ENCODE assay signal across 2 cellular contexts in the genomic region with DNA sequence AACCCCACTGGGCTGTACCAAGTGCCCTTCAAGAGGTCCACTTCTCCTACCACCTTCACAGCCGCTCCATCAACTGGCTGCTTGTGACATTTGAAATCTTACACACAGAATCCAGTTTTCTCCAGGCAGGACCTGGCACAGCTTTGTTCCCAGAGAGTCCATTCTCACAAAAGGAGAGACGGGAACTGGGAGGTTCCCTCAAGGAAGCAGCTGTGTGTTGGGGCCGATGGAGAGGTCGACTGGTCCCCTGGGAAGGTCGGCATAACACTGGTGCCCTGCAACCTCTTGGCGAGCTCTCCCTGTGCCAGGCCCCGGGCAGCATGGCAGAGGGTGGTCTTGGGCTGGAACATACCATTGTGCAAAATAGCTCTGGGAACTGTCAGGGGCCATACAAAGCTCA.
TF ChIP-seq lines count a peak whose summit lies in the region.

No MANE protein-coding gene starts in this region.

TF ChIP-seq in liver, 16 proteins besides CTCF, POLR2A, EP300 and RAD21:
- peak; percentile 58 for TF ChIP-seq NR2F2 (IDR thresholded peaks at IDR 0.05)
- TF ChIP-seq, protein P1, sequence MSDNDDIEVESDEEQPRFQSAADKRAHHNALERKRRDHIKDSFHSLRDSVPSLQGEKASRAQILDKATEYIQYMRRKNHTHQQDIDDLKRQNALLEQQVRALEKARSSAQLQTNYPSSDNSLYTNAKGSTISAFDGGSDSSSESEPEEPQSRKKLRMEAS (IDR thresholded peaks at IDR 0.05), result no peak
- TF ChIP-seq, protein P2, sequence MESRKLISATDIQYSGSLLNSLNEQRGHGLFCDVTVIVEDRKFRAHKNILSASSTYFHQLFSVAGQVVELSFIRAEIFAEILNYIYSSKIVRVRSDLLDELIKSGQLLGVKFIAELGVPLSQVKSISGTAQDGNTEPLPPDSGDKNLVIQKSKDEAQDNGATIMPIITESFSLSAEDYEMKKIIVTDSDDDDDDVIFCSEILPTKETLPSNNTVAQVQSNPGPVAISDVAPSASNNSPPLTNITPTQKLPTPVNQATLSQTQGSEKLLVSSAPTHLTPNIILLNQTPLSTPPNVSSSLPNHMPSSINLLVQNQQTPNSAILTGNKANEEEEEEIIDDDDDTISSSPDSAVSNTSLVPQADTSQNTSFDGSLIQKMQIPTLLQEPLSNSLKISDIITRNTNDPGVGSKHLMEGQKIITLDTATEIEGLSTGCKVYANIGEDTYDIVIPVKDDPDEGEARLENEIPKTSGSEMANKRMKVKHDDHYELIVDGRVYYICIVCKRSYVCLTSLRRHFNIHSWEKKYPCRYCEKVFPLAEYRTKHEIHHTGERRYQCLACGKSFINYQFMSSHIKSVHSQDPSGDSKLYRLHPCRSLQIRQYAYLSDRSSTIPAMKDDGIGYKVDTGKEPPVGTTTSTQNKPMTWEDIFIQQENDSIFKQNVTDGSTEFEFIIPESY (IDR thresholded peaks at IDR 0.05), result no peak
- TF ChIP-seq HNF4G (IDR thresholded peaks at IDR 0.05), result no peak
- no peak for TF ChIP-seq TAF1 (conservative IDR thresholded peaks at IDR 0.05)

TF ChIP-seq in HepG2, 621 proteins besides CTCF, POLR2A, EP300 and RAD21:
- TF ChIP-seq ZNF138 (CRISPR knock-in tag; IDR thresholded peaks at IDR 0.05; ENCODE audit: low read depth) (no peak), RARG (CRISPR knock-in tag; IDR thresholded peaks at IDR 0.05; ENCODE audit: low read depth) (no peak), IRF2 (CRISPR knock-in tag; IDR thresholded peaks at IDR 0.05) (no peak), DNMT1 (CRISPR knock-in tag; IDR thresholded peaks at IDR 0.05) (no peak), ZNF816 (CRISPR knock-in tag; IDR thresholded peaks at IDR 0.05; ENCODE audit: borderline replicate concordance) (no peak), PCBP1 (IDR thresholded peaks at IDR 0.05; ENCODE audit: borderline replicate concordance, low read depth, low read length) (no peak), ZSCAN9 (CRISPR knock-in tag; IDR thresholded peaks at IDR 0.05; ENCODE audit: borderline replicate concordance) (no peak), SUZ12 (IDR thresholded peaks at IDR 0.05; ENCODE audit: low read depth, low read length) (no peak), ZNF326 (CRISPR knock-in tag; IDR thresholded peaks at IDR 0.05; ENCODE audit: borderline replicate concordance) (no peak), ZNF34 (CRISPR knock-in tag; IDR thresholded peaks at IDR 0.05; ENCODE audit: borderline replicate concordance) (no peak), KLF15 (CRISPR knock-in tag; IDR thresholded peaks at IDR 0.05; ENCODE audit: borderline replicate concordance) (no peak), ZNF296 (CRISPR knock-in tag; conservative IDR thresholded peaks at IDR 0.05) (no peak), CCAR2 (optimal IDR thresholded peaks at IDR 0.05; ENCODE audit: low read depth, low read length) (no peak), SALL2 (CRISPR knock-in tag; IDR thresholded peaks at IDR 0.05) (no peak), ZNF224 (CRISPR knock-in tag; IDR thresholded peaks at IDR 0.05) (no peak)
- TF ChIP-seq, protein P3, sequence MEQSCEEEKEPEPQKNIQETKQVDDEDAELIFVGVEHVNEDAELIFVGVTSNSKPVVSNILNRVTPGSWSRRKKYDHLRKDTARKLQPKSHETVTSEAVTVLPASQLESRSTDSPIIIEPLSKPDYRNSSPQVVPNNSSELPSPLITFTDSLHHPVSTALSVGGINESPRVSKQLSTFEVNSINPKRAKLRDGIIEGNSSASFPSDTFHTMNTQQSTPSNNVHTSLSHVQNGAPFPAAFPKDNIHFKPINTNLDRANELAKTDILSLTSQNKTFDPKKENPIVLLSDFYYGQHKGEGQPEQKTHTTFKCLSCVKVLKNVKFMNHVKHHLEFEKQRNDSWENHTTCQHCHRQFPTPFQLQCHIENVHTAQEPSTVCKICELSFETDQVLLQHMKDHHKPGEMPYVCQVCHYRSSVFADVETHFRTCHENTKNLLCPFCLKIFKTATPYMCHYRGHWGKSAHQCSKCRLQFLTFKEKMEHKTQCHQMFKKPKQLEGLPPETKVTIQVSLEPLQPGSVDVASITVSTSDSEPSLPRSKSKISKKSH (CRISPR knock-in tag; IDR thresholded peaks at IDR 0.05; ENCODE audit: borderline replicate concordance), result no peak
- TF ChIP-seq, protein P4, sequence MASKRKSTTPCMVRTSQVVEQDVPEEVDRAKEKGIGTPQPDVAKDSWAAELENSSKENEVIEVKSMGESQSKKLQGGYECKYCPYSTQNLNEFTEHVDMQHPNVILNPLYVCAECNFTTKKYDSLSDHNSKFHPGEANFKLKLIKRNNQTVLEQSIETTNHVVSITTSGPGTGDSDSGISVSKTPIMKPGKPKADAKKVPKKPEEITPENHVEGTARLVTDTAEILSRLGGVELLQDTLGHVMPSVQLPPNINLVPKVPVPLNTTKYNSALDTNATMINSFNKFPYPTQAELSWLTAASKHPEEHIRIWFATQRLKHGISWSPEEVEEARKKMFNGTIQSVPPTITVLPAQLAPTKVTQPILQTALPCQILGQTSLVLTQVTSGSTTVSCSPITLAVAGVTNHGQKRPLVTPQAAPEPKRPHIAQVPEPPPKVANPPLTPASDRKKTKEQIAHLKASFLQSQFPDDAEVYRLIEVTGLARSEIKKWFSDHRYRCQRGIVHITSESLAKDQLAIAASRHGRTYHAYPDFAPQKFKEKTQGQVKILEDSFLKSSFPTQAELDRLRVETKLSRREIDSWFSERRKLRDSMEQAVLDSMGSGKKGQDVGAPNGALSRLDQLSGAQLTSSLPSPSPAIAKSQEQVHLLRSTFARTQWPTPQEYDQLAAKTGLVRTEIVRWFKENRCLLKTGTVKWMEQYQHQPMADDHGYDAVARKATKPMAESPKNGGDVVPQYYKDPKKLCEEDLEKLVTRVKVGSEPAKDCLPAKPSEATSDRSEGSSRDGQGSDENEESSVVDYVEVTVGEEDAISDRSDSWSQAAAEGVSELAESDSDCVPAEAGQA (IDR thresholded peaks at IDR 0.05; ENCODE audit: low read depth), result no peak
- TF ChIP-seq, protein P4 (CRISPR knock-in tag; IDR thresholded peaks at IDR 0.05; ENCODE audit: borderline replicate concordance), result no peak
- TF ChIP-seq, protein P5, sequence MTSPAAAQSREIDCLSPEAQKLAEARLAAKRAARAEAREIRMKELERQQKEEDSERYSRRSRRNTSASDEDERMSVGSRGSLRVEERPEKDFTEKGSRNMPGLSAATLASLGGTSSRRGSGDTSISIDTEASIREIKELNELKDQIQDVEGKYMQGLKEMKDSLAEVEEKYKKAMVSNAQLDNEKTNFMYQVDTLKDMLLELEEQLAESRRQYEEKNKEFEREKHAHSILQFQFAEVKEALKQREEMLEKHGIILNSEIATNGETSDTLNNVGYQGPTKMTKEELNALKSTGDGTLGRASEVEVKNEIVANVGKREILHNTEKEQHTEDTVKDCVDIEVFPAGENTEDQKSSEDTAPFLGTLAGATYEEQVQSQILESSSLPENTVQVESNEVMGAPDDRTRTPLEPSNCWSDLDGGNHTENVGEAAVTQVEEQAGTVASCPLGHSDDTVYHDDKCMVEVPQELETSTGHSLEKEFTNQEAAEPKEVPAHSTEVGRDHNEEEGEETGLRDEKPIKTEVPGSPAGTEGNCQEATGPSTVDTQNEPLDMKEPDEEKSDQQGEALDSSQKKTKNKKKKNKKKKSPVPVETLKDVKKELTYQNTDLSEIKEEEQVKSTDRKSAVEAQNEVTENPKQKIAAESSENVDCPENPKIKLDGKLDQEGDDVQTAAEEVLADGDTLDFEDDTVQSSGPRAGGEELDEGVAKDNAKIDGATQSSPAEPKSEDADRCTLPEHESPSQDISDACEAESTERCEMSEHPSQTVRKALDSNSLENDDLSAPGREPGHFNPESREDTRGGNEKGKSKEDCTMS (CRISPR knock-in tag; conservative IDR thresholded peaks at IDR 0.05), result no peak
- TF ChIP-seq, protein P6, sequence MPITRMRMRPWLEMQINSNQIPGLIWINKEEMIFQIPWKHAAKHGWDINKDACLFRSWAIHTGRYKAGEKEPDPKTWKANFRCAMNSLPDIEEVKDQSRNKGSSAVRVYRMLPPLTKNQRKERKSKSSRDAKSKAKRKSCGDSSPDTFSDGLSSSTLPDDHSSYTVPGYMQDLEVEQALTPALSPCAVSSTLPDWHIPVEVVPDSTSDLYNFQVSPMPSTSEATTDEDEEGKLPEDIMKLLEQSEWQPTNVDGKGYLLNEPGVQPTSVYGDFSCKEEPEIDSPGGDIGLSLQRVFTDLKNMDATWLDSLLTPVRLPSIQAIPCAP (CRISPR knock-in tag; IDR thresholded peaks at IDR 0.05; ENCODE audit: low read depth), result no peak
- TF ChIP-seq, protein P7, sequence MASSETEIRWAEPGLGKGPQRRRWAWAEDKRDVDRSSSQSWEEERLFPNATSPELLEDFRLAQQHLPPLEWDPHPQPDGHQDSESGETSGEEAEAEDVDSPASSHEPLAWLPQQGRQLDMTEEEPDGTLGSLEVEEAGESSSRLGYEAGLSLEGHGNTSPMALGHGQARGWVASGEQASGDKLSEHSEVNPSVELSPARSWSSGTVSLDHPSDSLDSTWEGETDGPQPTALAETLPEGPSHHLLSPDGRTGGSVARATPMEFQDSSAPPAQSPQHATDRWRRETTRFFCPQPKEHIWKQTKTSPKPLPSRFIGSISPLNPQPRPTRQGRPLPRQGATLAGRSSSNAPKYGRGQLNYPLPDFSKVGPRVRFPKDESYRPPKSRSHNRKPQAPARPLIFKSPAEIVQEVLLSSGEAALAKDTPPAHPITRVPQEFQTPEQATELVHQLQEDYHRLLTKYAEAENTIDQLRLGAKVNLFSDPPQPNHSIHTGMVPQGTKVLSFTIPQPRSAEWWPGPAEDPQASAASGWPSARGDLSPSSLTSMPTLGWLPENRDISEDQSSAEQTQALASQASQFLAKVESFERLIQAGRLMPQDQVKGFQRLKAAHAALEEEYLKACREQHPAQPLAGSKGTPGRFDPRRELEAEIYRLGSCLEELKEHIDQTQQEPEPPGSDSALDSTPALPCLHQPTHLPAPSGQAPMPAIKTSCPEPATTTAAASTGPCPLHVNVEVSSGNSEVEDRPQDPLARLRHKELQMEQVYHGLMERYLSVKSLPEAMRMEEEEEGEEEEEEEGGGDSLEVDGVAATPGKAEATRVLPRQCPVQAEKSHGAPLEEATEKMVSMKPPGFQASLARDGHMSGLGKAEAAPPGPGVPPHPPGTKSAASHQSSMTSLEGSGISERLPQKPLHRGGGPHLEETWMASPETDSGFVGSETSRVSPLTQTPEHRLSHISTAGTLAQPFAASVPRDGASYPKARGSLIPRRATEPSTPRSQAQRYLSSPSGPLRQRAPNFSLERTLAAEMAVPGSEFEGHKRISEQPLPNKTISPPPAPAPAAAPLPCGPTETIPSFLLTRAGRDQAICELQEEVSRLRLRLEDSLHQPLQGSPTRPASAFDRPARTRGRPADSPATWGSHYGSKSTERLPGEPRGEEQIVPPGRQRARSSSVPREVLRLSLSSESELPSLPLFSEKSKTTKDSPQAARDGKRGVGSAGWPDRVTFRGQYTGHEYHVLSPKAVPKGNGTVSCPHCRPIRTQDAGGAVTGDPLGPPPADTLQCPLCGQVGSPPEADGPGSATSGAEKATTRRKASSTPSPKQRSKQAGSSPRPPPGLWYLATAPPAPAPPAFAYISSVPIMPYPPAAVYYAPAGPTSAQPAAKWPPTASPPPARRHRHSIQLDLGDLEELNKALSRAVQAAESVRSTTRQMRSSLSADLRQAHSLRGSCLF (CRISPR knock-in tag; IDR thresholded peaks at IDR 0.05; ENCODE audit: borderline replicate concordance), result no peak
